ENCODE assay signal across 14 cellular contexts in the genomic region with DNA sequence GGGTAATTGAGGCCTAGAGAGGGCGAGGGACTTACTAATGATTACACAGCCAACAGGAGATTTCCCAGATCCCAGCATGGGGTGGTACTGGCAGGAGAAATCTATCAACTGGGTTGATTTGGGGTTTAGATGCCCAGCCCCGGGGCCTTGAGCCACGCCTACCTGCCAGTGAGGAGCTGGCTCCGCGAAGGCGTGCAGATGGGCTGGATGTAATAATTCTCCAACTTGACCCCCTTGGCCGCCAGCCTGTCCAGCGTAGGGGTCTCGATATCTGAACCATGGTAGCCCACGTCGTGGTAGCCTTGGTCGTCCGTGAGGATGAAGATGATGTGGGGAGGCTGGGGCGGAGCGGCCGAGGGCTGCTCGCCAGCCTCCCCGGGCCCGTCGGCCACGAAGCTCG. TPM values are rescaled to one million over a fixed set of nuclear protein-coding genes. Genes with fewer than 3 reads are reported as not detected.
A peak's percentile ranks its signal among the peaks of the same experiment; 100 is the strongest.
DNase-seq lines count a peak whose midpoint lies in the region; ATAC-seq and TF ChIP-seq lines count a peak whose summit lies in the region.
"Had no signal": no experiment of that assay in that cellular context is flagged by ENCODE, and none has a peak within 500 bp of the region (broad histone marks: within the 10 kb centered on the region; RNA-seq: fewer than 3 reads in every experiment).

No MANE protein-coding gene starts in this region.

- POLR2A ChIA-PET in AG04450 (lab: Yijun Ruan, JAX): interaction anchor here (1.1 to 1.2 kb wide), 2 partner anchors 34 to 76 kb away, joined by 3 to 4 read pairs; no protein-coding TSS in a partner anchor
- POLR2A ChIA-PET in PC-3 (lab: Charles Lee; ENCODE audit: unreplicated experiment): no interaction called here
- POLR2A ChIA-PET in SK-N-SH (lab: Yijun Ruan, JAX): no interaction called here

- no peaks in the 10 kb centered on the region for H3K27me3 ChIP-seq in AG04450 (ENCODE audit: control insufficient read depth, insufficient read depth, low read length)
- no peaks in the 10 kb centered on the region for H3K27me3 ChIP-seq in PC-3 (ENCODE audit: low read length)
- no peaks in the 10 kb centered on the region for H3K27me3 ChIP-seq in fibroblast of lung (ENCODE audit: control insufficient read depth, insufficient read depth, low read length)
- no peaks in the 10 kb centered on the region for H3K27me3 ChIP-seq in SK-N-SH (ENCODE audit: insufficient read depth)

- peak overlapping the region; percentile 60 for H3K4me3 ChIP-seq in AG04450 (ENCODE audit: low read depth, low read length)
- peak overlapping the region; percentile 72; the same call in 1 of the 2 replicates for H3K4me3 ChIP-seq in PC-3 (ENCODE audit: low read length)
- peak overlapping the region; percentile 26 to 56 (median 46) for H3K4me3 ChIP-seq in fibroblast of lung (replicated peaks in 1 of 4; ENCODE audit: control extremely low read depth in 1 of 4, insufficient read depth in 1 of 4, low read depth in 3 of 4, low read length in 4 of 4)
- H3K4me3 ChIP-seq in SK-N-SH (ENCODE audit: low read depth in 2 of 2, low read length in 1 of 2): no peak overlapping the region

- H4K20me1 ChIP-seq in PC-3 (ENCODE audit: low read length) (no peaks in the 10 kb centered on the region), fibroblast of lung (ENCODE audit: control insufficient read depth, extremely low read depth, insufficient read depth, low read length) (no peaks in the 10 kb centered on the region), SK-N-SH (ENCODE audit: insufficient read depth) (no peaks in the 10 kb centered on the region)

- H3K79me2 ChIP-seq in PC-3 (ENCODE audit: low read length): no peaks in the 10 kb centered on the region
- peaks cover 22% of the 10 kb centered on the region for H3K79me2 ChIP-seq in fibroblast of lung (ENCODE audit: control insufficient read depth, insufficient read depth, low read length)
- H3K79me2 ChIP-seq in SK-N-SH (ENCODE audit: insufficient read depth): no peaks in the 10 kb centered on the region

- TF ChIP-seq EP300 in SK-N-SH (IDR thresholded peaks at IDR 0.05; ENCODE audit: borderline replicate concordance in 1 of 2, low read depth in 1 of 2, low read length in 1 of 2): no peak

- H3K27ac Mint-ChIP-seq in progenitor cell of endocrine pancreas: no peak overlapping the region
- H3K27ac Mint-ChIP-seq in osteocyte (ENCODE audit: unreplicated experiment): no peak overlapping the region
- H3K27ac Mint-ChIP-seq: activated CD4-positive, alpha-beta T cell treated with anti-CD3 and anti-CD28 coated beads, Interleukin-2, amount 10 ng/mL, durations not matched to agents 7 days and 5 days; activated naive CD4-positive, alpha-beta T cell treated with anti-CD3 and anti-CD28 coated beads for 36 hours; CD4-positive, CD25-positive, alpha-beta regulatory T cell; stimulated activated memory B cell treated with anti-CD40 and anti-IgM and Interleukin-4, amounts not matched to agents 10 μg/mL and 1 μg/mL and 100 μg/mL, for 72 hours had no signal

- no peak for TF ChIP-seq RAD21 in SK-N-SH (IDR thresholded peaks at IDR 0.05; ENCODE audit: low read length)

- H3K9me3 Mint-ChIP-seq in progenitor cell of endocrine pancreas (ENCODE audit: low read depth): no peaks in the 10 kb centered on the region
- H3K9me3 Mint-ChIP-seq in osteocyte (ENCODE audit: unreplicated experiment): no peaks in the 10 kb centered on the region
- H3K9me3 Mint-ChIP-seq: activated CD4-positive, alpha-beta T cell treated with anti-CD3 and anti-CD28 coated beads, Interleukin-2, amount 10 ng/mL, durations not matched to agents 7 days and 5 days; activated naive CD4-positive, alpha-beta T cell treated with anti-CD3 and anti-CD28 coated beads for 36 hours; CD4-positive, CD25-positive, alpha-beta regulatory T cell; stimulated activated memory B cell treated with anti-CD40 and anti-IgM and Interleukin-4, amounts not matched to agents 10 μg/mL and 1 μg/mL and 100 μg/mL, for 72 hours had no signal

- H3K4me1 ChIP-seq in PC-3 (ENCODE audit: insufficient read depth, low read length): peaks cover 20% of the 10 kb centered on the region
- H3K4me1 ChIP-seq in fibroblast of lung (ENCODE audit: control insufficient read depth, extremely low read depth, insufficient read depth, low read length): peaks cover 42% of the 10 kb centered on the region
- H3K4me1 ChIP-seq in SK-N-SH (ENCODE audit: control insufficient read depth in 1 of 2, insufficient read depth in 2 of 2, low read depth in 1 of 2, low read length in 1 of 2): peaks cover 4 to 25% of the 10 kb centered on the region in 2 experiments; a peak in 3 of 4 replicates

- H3K4me1 Mint-ChIP-seq in progenitor cell of endocrine pancreas (ENCODE audit: low read depth) (no peaks in the 10 kb centered on the region), osteocyte (ENCODE audit: unreplicated experiment) (peaks cover 19% of the 10 kb centered on the region)
- H3K4me1 Mint-ChIP-seq: stimulated activated memory B cell treated with anti-CD40 and anti-IgM and Interleukin-4, amounts not matched to agents 10 μg/mL and 1 μg/mL and 100 μg/mL, for 72 hours had no signal

- H3K36me3 Mint-ChIP-seq in progenitor cell of endocrine pancreas (ENCODE audit: insufficient read depth) (no peaks in the 10 kb centered on the region), osteocyte (ENCODE audit: unreplicated experiment) (no peaks in the 10 kb centered on the region)
- H3K36me3 Mint-ChIP-seq: CD4-positive, CD25-positive, alpha-beta regulatory T cell; stimulated activated memory B cell treated with anti-CD40 and anti-IgM and Interleukin-4, amounts not matched to agents 10 μg/mL and 1 μg/mL and 100 μg/mL, for 72 hours had no signal

- H3F3A ChIP-seq in PC-3 (ENCODE audit: low read length, unreplicated experiment) (no peaks in the 10 kb centered on the region), SK-N-SH (replicated peaks; ENCODE audit: insufficient read depth) (peaks cover 17% of the 10 kb centered on the region)

- TF ChIP-seq CTCF in AG04450 (IDR thresholded peaks at IDR 0.05; ENCODE audit: low read depth, low read length) (no peak), PC-3 (conservative IDR thresholded peaks at IDR 0.05; ENCODE audit: low read depth, low read length) (no peak), fibroblast of lung (conservative IDR thresholded peaks at IDR 0.05 in 1 of 2, IDR thresholded peaks at IDR 0.05 in 1 of 2; ENCODE audit: low read depth in 1 of 2, low read length in 2 of 2) (no peak), progenitor cell of endocrine pancreas (IDR thresholded peaks at IDR 0.05; ENCODE audit: unreplicated experiment) (no peak), SK-N-SH (IDR thresholded peaks at IDR 0.05) (no peak), osteocyte (IDR thresholded peaks at IDR 0.05) (no peak)

- H3K9me2 ChIP-seq in PC-3 (replicated peaks; ENCODE audit: low read length) (no peaks in the 10 kb centered on the region), SK-N-SH (no peaks in the 10 kb centered on the region)

- H3K9ac ChIP-seq in PC-3 (ENCODE audit: low read length) (no peak overlapping the region), fibroblast of lung (ENCODE audit: insufficient read depth, low read length) (peak overlapping the region; percentile 65), SK-N-SH (no peak overlapping the region)

- H3K27me3 Mint-ChIP-seq in progenitor cell of endocrine pancreas: peaks cover 67% of the 10 kb centered on the region
- no peaks in the 10 kb centered on the region for H3K27me3 Mint-ChIP-seq in osteocyte (ENCODE audit: unreplicated experiment)

- H2AFZ ChIP-seq in PC-3 (ENCODE audit: low read length): peak overlapping the region; percentile 96; the same call in 1 of the 2 replicates
- peak overlapping the region; percentile 12 for H2AFZ ChIP-seq in fibroblast of lung (ENCODE audit: low read length)
- H2AFZ ChIP-seq in SK-N-SH (ENCODE audit: low read depth): no peak overlapping the region

- intact Hi-C loops in PC-3 (cut with micrococcal nuclease): loop anchor here (2.0 kb wide), 1 partner anchor 55 kb away; the partner anchor contains the start of gene TCOF1

- peak overlapping the region; percentile 92 for H3K4me2 ChIP-seq in PC-3 (ENCODE audit: low read length)
- peak overlapping the region; percentile 48 for H3K4me2 ChIP-seq in fibroblast of lung (ENCODE audit: extremely low read depth, insufficient read depth, low read length)
- no peak overlapping the region for H3K4me2 ChIP-seq in SK-N-SH

- H3K9me3 ChIP-seq in AG04450 (ENCODE audit: control insufficient read depth, insufficient read depth, low read length) (no peaks in the 10 kb centered on the region), PC-3 (ENCODE audit: low read length) (no peaks in the 10 kb centered on the region), fibroblast of lung (ENCODE audit: control insufficient read depth, insufficient read depth, low read depth, low read length) (no peaks in the 10 kb centered on the region), SK-N-SH (no peaks in the 10 kb centered on the region)

- DNase-seq in AG04450 (ENCODE audit: low read depth, low spot score) (no peak), PC-3 (no peak), fibroblast of lung (ENCODE audit: low read depth in 2 of 2) (no peak), progenitor cell of endocrine pancreas (ENCODE audit: low spot score, unreplicated experiment) (no peak), SK-N-SH (no peak), HuH-7 (ENCODE audit: low spot score) (no peak), MV-4-11 (lab: John Stamatoyannopoulos, UW) (no peak), osteocyte (ENCODE audit: extremely low spot score, unreplicated experiment) (no peak)
- DNase-seq: activated CD4-positive, alpha-beta T cell treated with anti-CD3 and anti-CD28 coated beads, Interleukin-2, amount 10 ng/mL, durations not matched to agents 7 days and 5 days; activated naive CD4-positive, alpha-beta T cell treated with anti-CD3 and anti-CD28 coated beads for 36 hours; CD4-positive, CD25-positive, alpha-beta regulatory T cell; left colon; SHP77 treated with DMSO at 0.1 percent for 48 hours had no signal

- H3K27ac ChIP-seq in AG04450 (ENCODE audit: low read depth, low read length) (no peak overlapping the region), PC-3 (ENCODE audit: low read length) (no peak overlapping the region), fibroblast of lung (ENCODE audit: insufficient read depth, low read length) (peak overlapping the region; percentile 74), SK-N-SH (ENCODE audit: low read depth in 2 of 2, low read length in 1 of 2) (no peak overlapping the region)

- no TSS peak for BruUV-seq in PC-3 (replicated peaks; lab: Mats Ljungman, UMichigan)

- CTCF ChIA-PET in AG04450 (lab: Charles Lee): interaction anchor here (1.1 to 2.1 kb wide), 6 partner anchors 10 to 49 kb away, joined by 4 to 8 read pairs (median 4); no protein-coding TSS in a partner anchor
- CTCF ChIA-PET in PC-3 (lab: Charles Lee): no interaction called here
- CTCF ChIA-PET in SK-N-SH (lab: Yijun Ruan, JAX): interaction anchor here (0.6 to 0.7 kb wide), 2 partner anchors 30 to 131 kb away, joined by 3 read pairs; no protein-coding TSS in a partner anchor

- 90% methylated on average over 17 of the region's 22 CpGs for WGBS in SK-N-SH (ENCODE audit: low lambda C conversion rate)

- H3K4me3 Mint-ChIP-seq in progenitor cell of endocrine pancreas (ENCODE audit: low read depth) (peak overlapping the region; percentile 29), osteocyte (ENCODE audit: unreplicated experiment) (no peak overlapping the region)
- H3K4me3 Mint-ChIP-seq: activated CD4-positive, alpha-beta T cell treated with anti-CD3 and anti-CD28 coated beads, Interleukin-2, amount 10 ng/mL, durations not matched to agents 7 days and 5 days; activated naive CD4-positive, alpha-beta T cell treated with anti-CD3 and anti-CD28 coated beads for 36 hours; CD4-positive, CD25-positive, alpha-beta regulatory T cell; stimulated activated memory B cell treated with anti-CD40 and anti-IgM and Interleukin-4, amounts not matched to agents 10 μg/mL and 1 μg/mL and 100 μg/mL, for 72 hours had no signal

- no peak for ATAC-seq in PC-3
- ATAC-seq: left colon; stimulated activated memory B cell treated with anti-CD40 and anti-IgM and Interleukin-4, amounts not matched to agents 10 μg/mL and 1 μg/mL and 100 μg/mL, for 72 hours had no signal

- H3K36me3 ChIP-seq in PC-3 (ENCODE audit: low read depth, low read length): no peaks in the 10 kb centered on the region
- H3K36me3 ChIP-seq in fibroblast of lung (ENCODE audit: control insufficient read depth, insufficient read depth, low read length): peaks cover 2% of the 10 kb centered on the region
- H3K36me3 ChIP-seq in SK-N-SH (replicated peaks in 1 of 2; ENCODE audit: control insufficient read depth in 1 of 2, insufficient read depth in 2 of 2, low read length in 1 of 2): no peaks in the 10 kb centered on the region

RNA-seq across cellular contexts. Expression of gene ARSI, which starts 0.8 kb away (rescaled TPM):
- polyA plus RNA-seq in AG04450 (2011; rRNA removed) (11.3 and 15.8 TPM in 2 replicates), fibroblast of lung (3.3 and 12.5 TPM in 2 replicates), SK-N-SH (2012; rRNA removed) (0.03 and 0.20 TPM in 2 replicates)
- polyA minus RNA-seq in AG04450 (2011; rRNA and poly(A)+ RNA removed): 13.7 and 21.4 TPM in 2 replicates
- total RNA-seq in PC-3 (2014; rRNA removed) (5.9 and 6.3 TPM in 2 replicates), fibroblast of lung (5.9 and 8.5 TPM in 2 replicates), progenitor cell of endocrine pancreas (0.24 TPM in 1 of 2 replicates, not detected in the other), osteocyte (0.51 and 0.81 TPM in 2 replicates)
- 6.5 and 18.6 TPM in 2 replicates for polyA plus RNA-seq in fibroblast of lung (2012)
- polyA minus RNA-seq in fibroblast of lung (ENCODE audit: low replicate concordance): 16.3 and 29.0 TPM in 2 replicates
- polyA plus RNA-seq in SK-N-SH (2012; cell fraction: cytosol; rRNA removed): 0.01 and 0.04 TPM in 2 replicates
- 0.04 and 0.16 TPM in 2 replicates for polyA plus RNA-seq in SK-N-SH (2012; cell fraction: nucleus; rRNA removed)
- total RNA-seq: activated CD4-positive, alpha-beta T cell treated with anti-CD3 and anti-CD28 coated beads, Interleukin-2, amount 10 ng/mL, durations not matched to agents 7 days and 5 days; activated naive CD4-positive, alpha-beta T cell treated with anti-CD3 and anti-CD28 coated beads for 36 hours; CD4-positive, CD25-positive, alpha-beta regulatory T cell had no signal
- polyA plus RNA-seq: CD4-positive, CD25-positive, alpha-beta regulatory T cell had no signal

RNA-seq across cellular contexts. Expression of gene CAMK2A, which starts 12.3 kb away (rescaled TPM):
- polyA plus RNA-seq in AG04450 (2011; rRNA removed): 0.37 and 0.46 TPM in 2 replicates
- polyA minus RNA-seq in AG04450 (2011; rRNA and poly(A)+ RNA removed): 0.41 and 0.65 TPM in 2 replicates
- 0.15 TPM in 1 of 2 replicates, not detected in the other for total RNA-seq in PC-3 (2014; rRNA removed)
- 0.77 and 2.1 TPM in 2 replicates for total RNA-seq in fibroblast of lung
- polyA plus RNA-seq in fibroblast of lung: 1.5 and 3.1 TPM in 2 replicates
- 1.8 and 4.1 TPM in 2 replicates for polyA plus RNA-seq in fibroblast of lung (2012)
- polyA minus RNA-seq in fibroblast of lung (ENCODE audit: low replicate concordance): 1.3 and 2.5 TPM in 2 replicates
- not detected in 2 replicates for total RNA-seq in progenitor cell of endocrine pancreas
- 0.05 and 0.10 TPM in 2 replicates for polyA plus RNA-seq in SK-N-SH (2012; rRNA removed)
- polyA plus RNA-seq in SK-N-SH (2012; cell fraction: cytosol; rRNA removed): 0.01 and 0.03 TPM in 2 replicates
- polyA plus RNA-seq in SK-N-SH (2012; cell fraction: nucleus; rRNA removed): 0.05 and 0.20 TPM in 2 replicates
- total RNA-seq in osteocyte: not detected in 2 replicates
- total RNA-seq: activated CD4-positive, alpha-beta T cell treated with anti-CD3 and anti-CD28 coated beads, Interleukin-2, amount 10 ng/mL, durations not matched to agents 7 days and 5 days; activated naive CD4-positive, alpha-beta T cell treated with anti-CD3 and anti-CD28 coated beads for 36 hours; CD4-positive, CD25-positive, alpha-beta regulatory T cell had no signal
- polyA plus RNA-seq: CD4-positive, CD25-positive, alpha-beta regulatory T cell had no signal

RNA-seq across cellular contexts. Expression of gene TCOF1, which starts 55.6 kb away (rescaled TPM):
- 6.5 and 9.8 TPM in 2 replicates for polyA plus RNA-seq in AG04450 (2011; rRNA removed)
- polyA minus RNA-seq in AG04450 (2011; rRNA and poly(A)+ RNA removed): 12.1 and 12.5 TPM in 2 replicates
- total RNA-seq in PC-3 (2014; rRNA removed): 113 and 149 TPM in 2 replicates
- 10.6 and 11.0 TPM in 2 replicates for total RNA-seq in fibroblast of lung
- 8.5 and 12.1 TPM in 2 replicates for polyA plus RNA-seq in fibroblast of lung
- 20.0 and 24.0 TPM in 2 replicates for polyA plus RNA-seq in fibroblast of lung (2012)
- polyA minus RNA-seq in fibroblast of lung (ENCODE audit: low replicate concordance): 18.2 and 19.0 TPM in 2 replicates
- total RNA-seq in progenitor cell of endocrine pancreas: 58.9 and 66.7 TPM in 2 replicates
- polyA plus RNA-seq in SK-N-SH (2012; rRNA removed): 21.9 and 33.0 TPM in 2 replicates
- 17.0 and 24.0 TPM in 2 replicates for polyA plus RNA-seq in SK-N-SH (2012; cell fraction: cytosol; rRNA removed)
- polyA plus RNA-seq in SK-N-SH (2012; cell fraction: nucleus; rRNA removed): 92.6 and 94.3 TPM in 2 replicates
- 28.6 and 32.5 TPM in 2 replicates for total RNA-seq in osteocyte

Comparison
In these comparisons a context has a peak if more than half of its experiments do, and no peak if none do; other contexts are left out.
1. H3K4me3 ChIP-seq: peak in AG04450 (single experiment), PC-3 (single experiment) and fibroblast of lung (4 of 4); none in SK-N-SH (0 of 2).